ENCODE assay signal across 18 cellular contexts in the genomic region with DNA sequence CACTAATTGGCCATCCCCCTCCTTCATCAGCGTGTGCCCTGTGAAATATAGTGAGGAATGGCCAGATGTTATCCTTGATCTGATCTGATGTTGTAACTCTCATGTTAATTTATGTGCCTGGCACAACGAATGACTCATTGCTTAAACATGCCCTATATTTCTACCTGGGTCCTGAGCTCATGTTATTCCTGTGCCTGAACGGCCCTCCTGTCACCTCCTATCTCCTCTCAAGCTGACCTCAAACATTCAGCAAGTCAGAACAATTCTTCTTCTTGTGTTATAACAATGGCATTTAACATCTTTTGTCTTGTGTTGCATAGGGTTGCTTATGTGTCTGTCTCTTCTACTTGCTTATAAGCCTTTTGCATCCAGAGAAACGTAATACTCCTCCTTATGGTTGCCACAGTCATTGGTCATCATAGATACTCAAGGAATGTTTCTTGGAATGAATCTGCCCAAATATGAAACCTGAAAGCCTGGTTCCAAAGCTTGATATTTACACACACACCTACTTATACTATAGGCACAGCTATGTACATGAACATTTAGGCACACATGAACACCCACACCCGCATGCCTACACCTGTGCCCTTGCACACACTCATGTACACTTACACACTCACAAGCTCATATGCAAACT.
DNase-seq lines count a peak whose midpoint lies in the region; ATAC-seq, FAIRE-seq and TF ChIP-seq lines count a peak whose summit lies in the region.
"Had no signal": no experiment of that assay in that cellular context is flagged by ENCODE, and none has a peak within 500 bp of the region (broad histone marks: within the 10 kb centered on the region; RNA-seq: fewer than 3 reads in every experiment).

No MANE protein-coding gene starts in this region.

- FAIRE-seq in D721Med (lab: Jason Lieb, UNC) (peak; percentile 88), H1 (lab: Jason Lieb, UNC) (no peak)

- H3K56ac ChIP-seq in H1 (replicated peaks; ENCODE audit: insufficient read length, low read depth, low read length) (no peak overlapping the region), mesendoderm (ENCODE audit: low read length) (no peak overlapping the region)

- H3K23ac ChIP-seq in H1 (ENCODE audit: insufficient read length) (no peak overlapping the region), mesendoderm (ENCODE audit: low read length) (no peak overlapping the region)

- no peak overlapping the region for H3K4me3 ChIP-seq in H1 (ENCODE audit: extremely low read depth in 1 of 4, insufficient read depth in 2 of 4, low read depth in 3 of 4, low read length in 4 of 4)
- H3K4me3 ChIP-seq in mesendoderm (ENCODE audit: low read length) = no peak overlapping the region
- H3K4me3 ChIP-seq in uterus = no peak overlapping the region

- H2BK15ac ChIP-seq in H1 (ENCODE audit: low read length) (no peak overlapping the region), mesendoderm (replicated peaks; ENCODE audit: low read depth) (no peak overlapping the region)

- no peak overlapping the region for H2BK5ac ChIP-seq in H1 (ENCODE audit: low read depth, low read length)
- no peak overlapping the region for H2BK5ac ChIP-seq in mesendoderm (ENCODE audit: low read length)

- H4K5ac ChIP-seq in H1 (ENCODE audit: insufficient read length, low read depth, low read length) (no peak overlapping the region), mesendoderm (ENCODE audit: low read length) (no peak overlapping the region)

- no peak overlapping the region for H4K91ac ChIP-seq in H1 (replicated peaks; ENCODE audit: insufficient read length, low read length)

- H3K27me3 ChIP-seq in H1 (replicated peaks in 1 of 4; ENCODE audit: control insufficient read depth in 3 of 4, extremely low read depth in 1 of 4, insufficient read depth in 3 of 4, low read length in 3 of 4) = no peaks in the 10 kb centered on the region
- H3K27me3 ChIP-seq in mesendoderm (ENCODE audit: insufficient read depth, low read length, poor library complexity) = no peaks in the 10 kb centered on the region
- no peaks in the 10 kb centered on the region for H3K27me3 ChIP-seq in uterus

- no peaks in the 10 kb centered on the region for H4K20me1 ChIP-seq in H1 (replicated peaks in 1 of 2; ENCODE audit: control insufficient read depth in 1 of 2, insufficient read depth in 2 of 2, low read length in 2 of 2)

- H3K4ac ChIP-seq in H1 (replicated peaks; ENCODE audit: insufficient read length, low read depth, low read length) (no peak overlapping the region), mesendoderm (ENCODE audit: low read depth, low read length) (no peak overlapping the region)

- peaks cover 4% of the 10 kb centered on the region for H3K4me1 Mint-ChIP-seq in T-helper 17 cell

- H3K79me2 ChIP-seq in H1 (ENCODE audit: control insufficient read depth in 1 of 2, insufficient read depth in 2 of 2, low read length in 2 of 2) = no peaks in the 10 kb centered on the region
- no peaks in the 10 kb centered on the region for H3K79me2 ChIP-seq in mesendoderm (ENCODE audit: control insufficient read depth, insufficient read depth, low read length)

- H3K4me2 ChIP-seq in H1 (ENCODE audit: insufficient read depth in 1 of 2, low read depth in 2 of 2, low read length in 2 of 2) (no peak overlapping the region), mesendoderm (ENCODE audit: low read length) (no peak overlapping the region)

- no peak overlapping the region for H2BK20ac ChIP-seq in H1 (ENCODE audit: low read length)

- H3K9ac ChIP-seq in H1 (replicated peaks in 1 of 4; ENCODE audit: extremely low read depth in 1 of 4, low read depth in 3 of 4, low read length in 3 of 4) = no peak overlapping the region
- H3K9ac ChIP-seq in mesendoderm (ENCODE audit: low read length) = no peak overlapping the region

- DNase-seq in D721Med (ENCODE audit: insufficient read length, low spot score) (no peak), H1 (ENCODE audit: low read depth in 1 of 2, low spot score in 2 of 2) (no peak), mesendoderm (peak; percentile 87), T-helper 17 cell (no peak), occipital lobe (lab: John Stamatoyannopoulos, UW) (no peak), uterus (no peak), midbrain (lab: John Stamatoyannopoulos, UW) (no peak)
- DNase-seq: activated CD4-positive, CD25-positive, alpha-beta regulatory T cell treated with anti-CD3 and anti-CD28 coated beads, Interleukin-2, amount 50 U/mL, for 72 hours; left ventricle myocardium superior; NCI-H1048; NCI-H748 treated with DMSO at 0.1 percent for 48 hours; posterior cingulate gyrus; RPMI8226; stimulated activated CD4-positive, alpha-beta T cell treated with anti-CD3 and anti-CD28 coated beads, Interleukin-12 subunit alpha, Interleukin-12 subunit beta, amount 100 ng/mL, for 4 hours; stimulated activated naive CD8-positive, alpha-beta T cell treated with anti-CD3 and anti-CD28 coated beads, Interleukin-15, Interleukin-2, amounts not matched to agents 100 U/mL and 50 U/mL, for 24 hours had no signal

- H3K27ac Mint-ChIP-seq in T-helper 17 cell = no peak overlapping the region
- H3K27ac Mint-ChIP-seq: dendritic cell treated with granulocyte-macrophage colony-stimulating factor and Interleukin-4, amounts not matched to agents 40 ng/mL and 50 ng/mL, for 4 days; T-helper 1 cell treated with Interleukin-12 subunit alpha and Interleukin-12 subunit beta and Interleukin-4 antibody, amounts not matched to agents 30 μg/mL and 1 μg/mL, for 36 hours had no signal

- H3K18ac ChIP-seq in H1 (ENCODE audit: extremely low read depth, low read length) = no peak overlapping the region
- H3K18ac ChIP-seq in mesendoderm (ENCODE audit: low read length) = no peak overlapping the region

- H3K4me1 ChIP-seq in H1 (replicated peaks in 1 of 4; ENCODE audit: control insufficient read depth in 3 of 4, insufficient read depth in 4 of 4, low read length in 3 of 4) (no peaks in the 10 kb centered on the region), mesendoderm (ENCODE audit: control insufficient read depth, low read depth, low read length) (peaks cover 5% of the 10 kb centered on the region), uterus (no peaks in the 10 kb centered on the region)

- TF ChIP-seq CTCF in D721Med (IDR thresholded peaks at IDR 0.05; ENCODE audit: insufficient read depth, missing control alignments) = no peak
- TF ChIP-seq CTCF in H1 (IDR thresholded peaks at IDR 0.05; ENCODE audit: control extremely low read depth in 1 of 3, insufficient read depth in 1 of 3, low read depth in 1 of 3, low read length in 3 of 3) = no peak
- TF ChIP-seq CTCF in uterus (IDR thresholded peaks at IDR 0.05) = no peak

- H3K36me3 ChIP-seq in H1 (ENCODE audit: control insufficient read depth in 2 of 4, insufficient read depth in 4 of 4, low read length in 3 of 4) (no peaks in the 10 kb centered on the region), mesendoderm (ENCODE audit: control insufficient read depth, insufficient read depth, low read length) (no peaks in the 10 kb centered on the region), uterus (no peaks in the 10 kb centered on the region)

- H3K36me3 Mint-ChIP-seq in T-helper 17 cell (ENCODE audit: low read depth) = peaks cover 3% of the 10 kb centered on the region

- H2BK120ac ChIP-seq in H1 (replicated peaks; ENCODE audit: low read depth, low read length) = no peak overlapping the region
- H2BK120ac ChIP-seq in mesendoderm (ENCODE audit: low read depth, low read length) = no peak overlapping the region

- no peak overlapping the region for H3K4me3 Mint-ChIP-seq in T-helper 17 cell
- H3K4me3 Mint-ChIP-seq: dendritic cell treated with granulocyte-macrophage colony-stimulating factor and Interleukin-4, amounts not matched to agents 40 ng/mL and 50 ng/mL, for 4 days; T-helper 1 cell treated with Interleukin-12 subunit alpha and Interleukin-12 subunit beta and Interleukin-4 antibody, amounts not matched to agents 30 μg/mL and 1 μg/mL, for 36 hours had no signal

- no peak overlapping the region for H3K14ac ChIP-seq in H1 (ENCODE audit: insufficient read length)

- no peak overlapping the region for H2AFZ ChIP-seq in H1 (ENCODE audit: low read length)

- POLR2A ChIA-PET in H1 (lab: Charles Lee; ENCODE audit: partially characterized antibody) = no interaction called here

- H2AK5ac ChIP-seq in H1 (ENCODE audit: low read depth, low read length) (no peak overlapping the region), mesendoderm (ENCODE audit: low read length) (no peak overlapping the region)

- TF ChIP-seq EP300 in Ishikawa (IDR thresholded peaks at IDR 0.05; ENCODE audit: borderline replicate concordance) = no peak
- no peak for TF ChIP-seq EP300 in H1 (IDR thresholded peaks at IDR 0.05; ENCODE audit: borderline replicate concordance in 1 of 2, low read depth in 2 of 2, low read length in 2 of 2)

- no peak overlapping the region for H4K8ac ChIP-seq in H1 (ENCODE audit: extremely low read depth, insufficient read depth, low read length)
- no peak overlapping the region for H4K8ac ChIP-seq in mesendoderm (ENCODE audit: low read depth, low read length)

- H3K27me3 Mint-ChIP-seq in T-helper 17 cell = peaks cover 73% of the 10 kb centered on the region

- H2BK12ac ChIP-seq in H1 (ENCODE audit: low read depth, low read length) = no peak overlapping the region

- CTCF ChIA-PET in H1 (lab: Charles Lee; ENCODE audit: partially characterized antibody) = interaction anchor here (0.7 to 5.3 kb wide), 8 partner anchors 9 to 347 kb away, joined by 3 to 31 read pairs (median 4); no protein-coding TSS in a partner anchor

- TF ChIP-seq POLR2A in H1 (IDR thresholded peaks at IDR 0.05; ENCODE audit: control extremely low read depth in 1 of 2, low read depth in 2 of 2, low read length in 2 of 2) = no peak
- TF ChIP-seq POLR2A in uterus (IDR thresholded peaks at IDR 0.05) = no peak

- TF ChIP-seq RAD21 in Ishikawa (IDR thresholded peaks at IDR 0.05; ENCODE audit: low read depth) (no peak), H1 (IDR thresholded peaks at IDR 0.05 in 1 of 2, conservative IDR thresholded peaks at IDR 0.05 in 1 of 2; ENCODE audit: low read depth in 2 of 2, low read length in 2 of 2) (no peak)

- H3K9me3 ChIP-seq in H1 (ENCODE audit: insufficient read depth in 2 of 2, low read depth in 1 of 2, low read length in 1 of 2) = no peaks in the 10 kb centered on the region
- no peaks in the 10 kb centered on the region for H3K9me3 ChIP-seq in T-helper 17 cell (ENCODE audit: control insufficient read depth, low read length, poor library complexity, severe bottlenecking)
- no peaks in the 10 kb centered on the region for H3K9me3 ChIP-seq in uterus

- intact Hi-C loops in uterus (cut with DNase I; ENCODE audit: low total_unique reads) = no loop called here

- H3K79me1 ChIP-seq in H1 (ENCODE audit: low read depth, low read length) (no peaks in the 10 kb centered on the region), mesendoderm (ENCODE audit: low read length) (no peaks in the 10 kb centered on the region)

- no peak for ATAC-seq in T-helper 17 cell
- ATAC-seq: left ventricle myocardium superior; stimulated activated naive CD8-positive, alpha-beta T cell treated with anti-CD3 and anti-CD28 coated beads, Interleukin-15, Interleukin-2, amounts not matched to agents 100 U/mL and 50 U/mL, for 24 hours had no signal

- H3K23me2 ChIP-seq in H1 (ENCODE audit: low read depth, low read length) = no peaks in the 10 kb centered on the region

- 86% methylated on average over 5 of the region's 5 CpGs; no CpG with 5 or more reads in 1 of the 2 experiments for WGBS in H1 (ENCODE audit: extremely low coverage in 1 of 2, insufficient coverage in 1 of 2, insufficient read length in 1 of 2, insufficient replicate concordance in 2 of 2, low coverage in 1 of 2, low lambda C conversion rate in 2 of 2, missing lambda C conversion rate in 1 of 2), 2 experiments
- WGBS in mesendoderm (ENCODE audit: extremely low coverage, insufficient coverage, low lambda C conversion rate) = no CpG with 5 or more reads among the region's 5 CpGs

- no peak overlapping the region for H3K27ac ChIP-seq in H1 (ENCODE audit: low read depth, low read length)
- H3K27ac ChIP-seq in mesendoderm (ENCODE audit: low read depth, low read length) = no peak overlapping the region
- no peak overlapping the region for H3K27ac ChIP-seq in uterus
